In the genomic region with DNA sequence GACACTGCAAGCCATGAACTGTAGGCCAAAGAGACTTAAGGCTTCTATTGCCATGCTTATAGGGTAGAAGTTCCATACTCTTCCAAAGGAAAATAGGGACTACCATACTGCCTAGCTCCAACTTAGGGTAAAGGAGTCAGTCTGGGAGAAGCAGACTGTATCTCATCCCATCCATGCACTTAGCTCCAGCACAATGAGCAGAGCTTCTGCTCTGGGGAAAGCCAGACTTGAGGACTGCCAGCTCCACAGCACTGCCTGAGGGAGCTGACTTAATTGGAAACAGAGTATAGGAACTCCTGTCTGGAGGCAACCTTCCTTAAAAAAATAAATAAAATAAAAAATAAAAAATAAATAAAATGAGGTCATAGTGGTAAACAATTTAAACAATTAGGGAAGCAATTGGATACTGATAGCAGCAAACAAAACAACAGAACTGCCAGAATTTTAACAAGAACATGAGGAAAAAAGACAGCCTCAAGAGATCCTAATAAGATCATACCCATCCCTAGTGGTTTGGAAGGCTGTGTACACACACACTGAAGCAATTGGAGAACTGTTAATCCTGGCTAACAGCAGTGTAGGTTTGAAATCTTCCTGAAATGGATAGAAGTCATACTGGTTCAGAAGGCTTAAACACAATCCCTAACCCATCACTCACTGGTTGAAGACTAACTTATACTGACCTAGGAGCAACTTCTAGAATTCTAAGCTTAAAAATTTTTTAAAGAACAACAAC, we compare ENCODE assay signal across 1 cellular context.
TF ChIP-seq lines count a peak whose summit lies in the region.

No MANE protein-coding gene starts in this region.

TF ChIP-seq in H1, 55 proteins besides CTCF, POLR2A, EP300 and RAD21 (continued from another document):
- TF ChIP-seq, protein P1, sequence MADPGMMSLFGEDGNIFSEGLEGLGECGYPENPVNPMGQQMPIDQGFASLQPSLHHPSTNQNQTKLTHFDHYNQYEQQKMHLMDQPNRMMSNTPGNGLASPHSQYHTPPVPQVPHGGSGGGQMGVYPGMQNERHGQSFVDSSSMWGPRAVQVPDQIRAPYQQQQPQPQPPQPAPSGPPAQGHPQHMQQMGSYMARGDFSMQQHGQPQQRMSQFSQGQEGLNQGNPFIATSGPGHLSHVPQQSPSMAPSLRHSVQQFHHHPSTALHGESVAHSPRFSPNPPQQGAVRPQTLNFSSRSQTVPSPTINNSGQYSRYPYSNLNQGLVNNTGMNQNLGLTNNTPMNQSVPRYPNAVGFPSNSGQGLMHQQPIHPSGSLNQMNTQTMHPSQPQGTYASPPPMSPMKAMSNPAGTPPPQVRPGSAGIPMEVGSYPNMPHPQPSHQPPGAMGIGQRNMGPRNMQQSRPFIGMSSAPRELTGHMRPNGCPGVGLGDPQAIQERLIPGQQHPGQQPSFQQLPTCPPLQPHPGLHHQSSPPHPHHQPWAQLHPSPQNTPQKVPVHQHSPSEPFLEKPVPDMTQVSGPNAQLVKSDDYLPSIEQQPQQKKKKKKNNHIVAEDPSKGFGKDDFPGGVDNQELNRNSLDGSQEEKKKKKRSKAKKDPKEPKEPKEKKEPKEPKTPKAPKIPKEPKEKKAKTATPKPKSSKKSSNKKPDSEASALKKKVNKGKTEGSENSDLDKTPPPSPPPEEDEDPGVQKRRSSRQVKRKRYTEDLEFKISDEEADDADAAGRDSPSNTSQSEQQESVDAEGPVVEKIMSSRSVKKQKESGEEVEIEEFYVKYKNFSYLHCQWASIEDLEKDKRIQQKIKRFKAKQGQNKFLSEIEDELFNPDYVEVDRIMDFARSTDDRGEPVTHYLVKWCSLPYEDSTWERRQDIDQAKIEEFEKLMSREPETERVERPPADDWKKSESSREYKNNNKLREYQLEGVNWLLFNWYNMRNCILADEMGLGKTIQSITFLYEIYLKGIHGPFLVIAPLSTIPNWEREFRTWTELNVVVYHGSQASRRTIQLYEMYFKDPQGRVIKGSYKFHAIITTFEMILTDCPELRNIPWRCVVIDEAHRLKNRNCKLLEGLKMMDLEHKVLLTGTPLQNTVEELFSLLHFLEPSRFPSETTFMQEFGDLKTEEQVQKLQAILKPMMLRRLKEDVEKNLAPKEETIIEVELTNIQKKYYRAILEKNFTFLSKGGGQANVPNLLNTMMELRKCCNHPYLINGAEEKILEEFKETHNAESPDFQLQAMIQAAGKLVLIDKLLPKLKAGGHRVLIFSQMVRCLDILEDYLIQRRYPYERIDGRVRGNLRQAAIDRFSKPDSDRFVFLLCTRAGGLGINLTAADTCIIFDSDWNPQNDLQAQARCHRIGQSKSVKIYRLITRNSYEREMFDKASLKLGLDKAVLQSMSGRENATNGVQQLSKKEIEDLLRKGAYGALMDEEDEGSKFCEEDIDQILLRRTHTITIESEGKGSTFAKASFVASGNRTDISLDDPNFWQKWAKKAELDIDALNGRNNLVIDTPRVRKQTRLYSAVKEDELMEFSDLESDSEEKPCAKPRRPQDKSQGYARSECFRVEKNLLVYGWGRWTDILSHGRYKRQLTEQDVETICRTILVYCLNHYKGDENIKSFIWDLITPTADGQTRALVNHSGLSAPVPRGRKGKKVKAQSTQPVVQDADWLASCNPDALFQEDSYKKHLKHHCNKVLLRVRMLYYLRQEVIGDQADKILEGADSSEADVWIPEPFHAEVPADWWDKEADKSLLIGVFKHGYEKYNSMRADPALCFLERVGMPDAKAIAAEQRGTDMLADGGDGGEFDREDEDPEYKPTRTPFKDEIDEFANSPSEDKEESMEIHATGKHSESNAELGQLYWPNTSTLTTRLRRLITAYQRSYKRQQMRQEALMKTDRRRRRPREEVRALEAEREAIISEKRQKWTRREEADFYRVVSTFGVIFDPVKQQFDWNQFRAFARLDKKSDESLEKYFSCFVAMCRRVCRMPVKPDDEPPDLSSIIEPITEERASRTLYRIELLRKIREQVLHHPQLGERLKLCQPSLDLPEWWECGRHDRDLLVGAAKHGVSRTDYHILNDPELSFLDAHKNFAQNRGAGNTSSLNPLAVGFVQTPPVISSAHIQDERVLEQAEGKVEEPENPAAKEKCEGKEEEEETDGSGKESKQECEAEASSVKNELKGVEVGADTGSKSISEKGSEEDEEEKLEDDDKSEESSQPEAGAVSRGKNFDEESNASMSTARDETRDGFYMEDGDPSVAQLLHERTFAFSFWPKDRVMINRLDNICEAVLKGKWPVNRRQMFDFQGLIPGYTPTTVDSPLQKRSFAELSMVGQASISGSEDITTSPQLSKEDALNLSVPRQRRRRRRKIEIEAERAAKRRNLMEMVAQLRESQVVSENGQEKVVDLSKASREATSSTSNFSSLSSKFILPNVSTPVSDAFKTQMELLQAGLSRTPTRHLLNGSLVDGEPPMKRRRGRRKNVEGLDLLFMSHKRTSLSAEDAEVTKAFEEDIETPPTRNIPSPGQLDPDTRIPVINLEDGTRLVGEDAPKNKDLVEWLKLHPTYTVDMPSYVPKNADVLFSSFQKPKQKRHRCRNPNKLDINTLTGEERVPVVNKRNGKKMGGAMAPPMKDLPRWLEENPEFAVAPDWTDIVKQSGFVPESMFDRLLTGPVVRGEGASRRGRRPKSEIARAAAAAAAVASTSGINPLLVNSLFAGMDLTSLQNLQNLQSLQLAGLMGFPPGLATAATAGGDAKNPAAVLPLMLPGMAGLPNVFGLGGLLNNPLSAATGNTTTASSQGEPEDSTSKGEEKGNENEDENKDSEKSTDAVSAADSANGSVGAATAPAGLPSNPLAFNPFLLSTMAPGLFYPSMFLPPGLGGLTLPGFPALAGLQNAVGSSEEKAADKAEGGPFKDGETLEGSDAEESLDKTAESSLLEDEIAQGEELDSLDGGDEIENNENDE (IDR thresholded peaks at IDR 0.05; ENCODE audit: insufficient replicate concordance, low read length): no peak
- TF ChIP-seq BACH1 (IDR thresholded peaks at IDR 0.05; ENCODE audit: low read length) (no peak), KDM1A (IDR thresholded peaks at IDR 0.05; ENCODE audit: borderline replicate concordance, low read length) (no peak), POLR2AphosphoS5 (IDR thresholded peaks at IDR 0.05; ENCODE audit: low read depth, low read length) (no peak), CEBPB (IDR thresholded peaks at IDR 0.05; ENCODE audit: low read depth, low read length) (no peak), JUND (IDR thresholded peaks at IDR 0.05; ENCODE audit: low read length) (no peak), NANOG (IDR thresholded peaks at IDR 0.05; ENCODE audit: insufficient read depth, low read depth, low read length, poor library complexity, severe bottlenecking) (no peak)
